15 cellular contexts compared by ENCODE assay signal in the genomic region with DNA sequence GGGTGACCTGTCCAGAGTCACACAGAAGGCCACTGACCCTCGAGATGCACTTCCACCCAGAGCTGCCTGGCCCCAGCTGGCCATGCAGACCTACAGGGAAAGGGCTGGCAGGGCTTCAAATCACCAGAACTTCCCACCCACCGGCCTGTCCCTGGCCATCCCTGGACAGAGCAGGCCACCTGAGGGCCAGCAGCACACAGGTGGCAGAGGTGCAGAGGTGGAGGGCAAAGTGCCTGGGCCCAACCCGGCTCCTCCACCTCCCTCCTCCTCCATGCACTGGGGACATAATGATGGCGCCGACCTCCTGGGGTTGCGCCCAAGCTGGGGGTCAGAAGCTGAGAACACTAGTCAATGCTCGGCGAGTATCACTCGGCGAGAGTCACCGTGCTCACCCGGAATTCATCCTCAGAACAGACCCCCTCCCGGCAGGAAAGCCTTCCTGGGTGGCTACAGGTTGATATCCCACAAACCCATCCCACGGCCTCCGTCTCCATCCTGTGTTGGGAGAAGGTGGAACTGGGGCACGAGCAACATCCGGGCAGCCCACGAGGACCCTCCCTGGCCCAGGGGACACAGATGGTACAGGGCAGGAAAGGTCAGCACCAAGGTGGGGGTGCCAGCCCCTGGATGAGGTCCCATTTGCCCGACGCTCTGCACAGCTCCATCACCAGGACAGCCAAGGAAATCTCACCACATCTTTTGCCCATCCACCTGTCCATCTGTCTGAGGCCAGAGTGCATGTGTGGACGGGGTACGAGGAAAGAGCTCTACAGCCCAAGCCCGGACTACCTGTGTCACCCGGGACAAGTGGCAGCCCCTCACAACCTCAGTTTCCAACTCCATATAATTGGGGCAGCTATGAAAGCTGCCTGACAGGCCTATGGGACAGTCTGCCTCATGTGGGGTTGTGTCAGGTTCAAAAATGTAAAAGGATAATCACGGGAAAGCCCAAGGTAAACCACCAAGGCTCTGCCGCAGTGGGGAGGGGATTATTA.
"Had no signal": no experiment of that assay in that cellular context is flagged by ENCODE, and none has a peak within 500 bp of the region (broad histone marks: within the 10 kb centered on the region; RNA-seq: fewer than 3 reads in every experiment).

No MANE protein-coding gene starts in this region.

- H3K4me3 Mint-ChIP-seq: activated T-cell treated with anti-CD3 and anti-CD28 coated beads, Interleukin-2, amount 50 U/mL, for 4 hours; memory B cell; nephron; stimulated activated naive B cell treated with anti-CD40 and anti-IgM and Interleukin-4, amounts not matched to agents 10 μg/mL and 1 μg/mL and 100 μg/mL, for 72 hours had no signal

- H3K4me2 ChIP-seq: hepatocyte had no signal

- H3K36me3 ChIP-seq: gastrocnemius medialis, tibial nerve had no signal

- H3K79me2 ChIP-seq: hepatocyte had no signal

- DNase-seq: activated CD4-positive, alpha-beta T cell treated with anti-CD3 and anti-CD28 coated beads, Interleukin-2, amount 50 U/mL, for 4 hours; activated T-cell treated with anti-CD3 and anti-CD28 coated beads, Interleukin-2, amount 50 U/mL, for 4 hours; caudate nucleus; cortex of kidney; effector memory CD4-positive, alpha-beta T cell; gastrocnemius medialis; retina; stimulated activated CD4-positive, alpha-beta T cell treated with anti-CD3 and anti-CD28 coated beads, Interleukin-1b, Interleukin-23, amount 100 ng/mL, for 48 hours; stimulated activated naive B cell treated with anti-CD40 and anti-IgM and Interleukin-4, amounts not matched to agents 10 μg/mL and 1 μg/mL and 100 μg/mL, for 72 hours had no signal

- H3K4me3 ChIP-seq: gastrocnemius medialis, hepatocyte, tibial nerve had no signal

- ATAC-seq: activated CD4-positive, CD25-positive, alpha-beta regulatory T cell treated with anti-CD3 and anti-CD28 coated beads, Interleukin-2, amount 50 U/mL, for 24 hours; activated T-cell treated with anti-CD3 and anti-CD28 coated beads, Interleukin-2, amount 50 U/mL, for 4 hours; gastrocnemius medialis; stimulated activated naive B cell treated with anti-CD40 and anti-IgM and Interleukin-4, amounts not matched to agents 10 μg/mL and 1 μg/mL and 100 μg/mL, for 72 hours had no signal

- H3K4me1 Mint-ChIP-seq: nephron had no signal

- H3K4me1 ChIP-seq: gastrocnemius medialis, tibial nerve had no signal

- H3K27ac ChIP-seq: epithelial cell of prostate, gastrocnemius medialis, hepatocyte, tibial nerve had no signal

- H2AFZ ChIP-seq: hepatocyte had no signal

- H3K9me3 ChIP-seq: gastrocnemius medialis had no signal

- H3K9me3 Mint-ChIP-seq: activated T-cell treated with anti-CD3 and anti-CD28 coated beads, Interleukin-2, amount 50 U/mL, for 4 hours; memory B cell; nephron; stimulated activated naive B cell treated with anti-CD40 and anti-IgM and Interleukin-4, amounts not matched to agents 10 μg/mL and 1 μg/mL and 100 μg/mL, for 72 hours had no signal

- H3K27ac Mint-ChIP-seq: memory B cell; nephron; stimulated activated naive B cell treated with anti-CD40 and anti-IgM and Interleukin-4, amounts not matched to agents 10 μg/mL and 1 μg/mL and 100 μg/mL, for 72 hours had no signal

- H3K36me3 Mint-ChIP-seq: memory B cell; stimulated activated naive B cell treated with anti-CD40 and anti-IgM and Interleukin-4, amounts not matched to agents 10 μg/mL and 1 μg/mL and 100 μg/mL, for 72 hours had no signal
